In the genomic region with DNA sequence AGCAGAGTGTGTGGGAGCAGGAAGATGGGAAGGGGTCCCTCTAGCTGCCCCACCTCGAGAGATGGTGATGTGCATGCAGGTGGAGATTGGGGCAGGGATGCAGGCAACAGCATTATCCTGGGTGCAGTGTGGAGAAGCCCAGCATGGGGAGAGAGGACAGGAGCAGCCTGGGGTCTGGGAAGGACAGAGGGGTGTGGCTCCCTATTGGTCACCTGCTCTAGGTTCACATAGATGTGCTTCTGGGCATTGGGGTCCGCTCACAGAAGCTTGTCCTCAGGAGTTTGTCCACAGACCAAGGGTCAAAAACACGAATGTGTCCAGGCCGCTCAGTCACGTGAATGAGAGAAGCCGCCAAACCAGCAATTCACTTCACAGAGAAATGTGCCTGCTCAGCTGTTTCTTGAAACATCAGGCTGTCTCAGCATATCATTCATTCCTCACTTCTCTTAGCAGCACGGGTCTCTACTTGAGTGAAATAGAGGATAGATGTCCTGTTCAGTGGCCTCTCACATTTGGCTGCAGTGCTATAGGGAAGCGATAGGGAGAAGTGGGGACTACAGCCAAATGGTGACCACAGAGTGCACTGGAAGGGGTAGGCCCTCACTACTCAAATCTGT, we compare ENCODE assay signal across 31 cellular contexts. TPM values are rescaled to one million over a fixed set of nuclear protein-coding genes. Genes with fewer than 3 reads are reported as not detected.
A peak's percentile ranks its signal among the peaks of the same experiment; 100 is the strongest.
DNase-seq lines count a peak whose midpoint lies in the region; ATAC-seq, FAIRE-seq and TF ChIP-seq lines count a peak whose summit lies in the region.
"Had no signal": no experiment of that assay in that cellular context is flagged by ENCODE, and none has a peak within 500 bp of the region (broad histone marks: within the 10 kb centered on the region; RNA-seq: fewer than 3 reads in every experiment).

No MANE protein-coding gene starts in this region.

- no peak overlapping the region for H3K4me2 ChIP-seq in A549
- H3K4me2 ChIP-seq: GM23338 had no signal

- H3K27ac ChIP-seq in A549 (no peak overlapping the region), pancreas (no peak overlapping the region)
- H3K27ac ChIP-seq: esophagus squamous epithelium, foreskin keratinocyte, HL-60 had no signal

- no peaks in the 10 kb centered on the region for H3K9me3 Mint-ChIP-seq in dendritic cell treated with granulocyte-macrophage colony-stimulating factor and Interleukin-4, amounts not matched to agents 40 ng/mL and 50 ng/mL, for 4 days
- H3K9me3 Mint-ChIP-seq: activated T-helper 1 cell treated with anti-CD3 and anti-CD28 coated beads, Interleukin-12 subunit alpha, Interleukin-12 subunit beta, Interleukin-2, Interleukin-4 antibody, amounts not matched to agents 30 ng/mL and 10 ng/mL and 1 ng/mL, durations not matched to agents 14 hours and 24 hours and 36 hours; CD4-positive, alpha-beta memory T cell; central memory CD8-positive, alpha-beta T cell; GM23338 had no signal

- TF ChIP-seq CTCF in A549 (IDR thresholded peaks at IDR 0.05) (no peak), pancreas (IDR thresholded peaks at IDR 0.05) (no peak)

- no peak overlapping the region for H3K4me3 Mint-ChIP-seq in dendritic cell treated with granulocyte-macrophage colony-stimulating factor and Interleukin-4, amounts not matched to agents 40 ng/mL and 50 ng/mL, for 4 days
- H3K4me3 Mint-ChIP-seq: activated T-helper 1 cell treated with anti-CD3 and anti-CD28 coated beads, Interleukin-12 subunit alpha, Interleukin-12 subunit beta, Interleukin-2, Interleukin-4 antibody, amounts not matched to agents 30 ng/mL and 10 ng/mL and 1 ng/mL, durations not matched to agents 14 hours and 24 hours and 36 hours; CD4-positive, alpha-beta memory T cell; central memory CD8-positive, alpha-beta T cell; GM23338; naive B cell had no signal

- no peak for DNase-seq in A549 (ENCODE audit: low read depth in 1 of 2, low spot score in 1 of 2)
- peak; percentile 83 for DNase-seq in left lobe of liver (ENCODE audit: low spot score)
- DNase-seq in pancreas, result peak in 1 of 6 donors; percentile 46
- DNase-seq in islet precursor cell, result no peak
- DNase-seq in D341Med (ENCODE audit: low spot score), result no peak
- DNase-seq in HEK293T (ENCODE audit: extremely low spot score), result no peak
- DNase-seq: activated CD4-positive, alpha-beta T cell treated with anti-CD3 and anti-CD28 coated beads, Interleukin-2, amount 50 U/mL, for 48 hours; activated CD4-positive, CD25-positive, alpha-beta regulatory T cell treated with anti-CD3 and anti-CD28 coated beads, Interleukin-2, amount 50 U/mL, for 72 hours; activated naive CD4-positive, alpha-beta T cell treated with Interleukin-2 at 50 U/mL for 16 hours; AML-193; dermis blood vessel endothelial cell; esophagus squamous epithelium; foreskin keratinocyte; MM.1S; naive B cell; NCI-H1105 treated with DMSO at 0.1 percent for 48 hours; NCI-H187 treated with DMSO at 0.1 percent for 48 hours; NCI-H524 treated with DMSO at 0.1 percent for 48 hours; NK-92 treated with Interleukin-12 subunit alpha and Interleukin-12 subunit beta, amount 100 ng/mL, for 24 hours; PC-3; SHP77; stimulated activated naive CD4-positive, alpha-beta T cell; T-helper 2 cell had no signal

- H3K4me3 ChIP-seq in A549, result no peak overlapping the region
- H3K4me3 ChIP-seq in pancreas, result no peak overlapping the region
- H3K4me3 ChIP-seq: esophagus squamous epithelium, GM23338, skin epidermis had no signal

- 62% methylated on average over 8 of the region's 8 CpGs for WGBS in A549 (ENCODE audit: missing lambda C conversion rate)
- WGBS in pancreas, 2 donors, result 67 to 69% methylated on average over 8 of the region's 8 CpGs

- FAIRE-seq in A549 (lab: Jason Lieb, UNC) (no peak), pancreas (lab: Jason Lieb, UNC) (no peak)

- CTCF ChIA-PET in A549 (lab: Yijun Ruan, JAX) (interaction anchor here (1.3 to 44.0 kb wide), 9 partner anchors 11 to 400 kb away, joined by 3 to 977 read pairs (median 8); partner anchors contain the start of genes CDH23 and SLC29A3), HEK293T (lab: Yijun Ruan, JAX) (no interaction called here)

- no peaks in the 10 kb centered on the region for H3K27me3 Mint-ChIP-seq in dendritic cell treated with granulocyte-macrophage colony-stimulating factor and Interleukin-4, amounts not matched to agents 40 ng/mL and 50 ng/mL, for 4 days

- H3K9me3 ChIP-seq in A549 (no peaks in the 10 kb centered on the region), pancreas (no peaks in the 10 kb centered on the region)
- H3K9me3 ChIP-seq: esophagus squamous epithelium had no signal

- POLR2A ChIA-PET in A549 (lab: Yijun Ruan, JAX) (no interaction called here), HEK293T (lab: Yijun Ruan, JAX) (no interaction called here)

- no peaks in the 10 kb centered on the region for H3K36me3 Mint-ChIP-seq in dendritic cell treated with granulocyte-macrophage colony-stimulating factor and Interleukin-4, amounts not matched to agents 40 ng/mL and 50 ng/mL, for 4 days (ENCODE audit: low read depth)
- H3K36me3 Mint-ChIP-seq: CD4-positive, alpha-beta memory T cell; naive B cell had no signal

- no peak for TF ChIP-seq RAD21 in A549 (conservative IDR thresholded peaks at IDR 0.05 in 1 of 2, IDR thresholded peaks at IDR 0.05 in 1 of 2)

- no peak for TF ChIP-seq POLR2A in A549 (IDR thresholded peaks at IDR 0.05; ENCODE audit: low read length)

- H3K36me3 ChIP-seq in pancreas, result no peaks in the 10 kb centered on the region

- H3K27ac Mint-ChIP-seq in dendritic cell treated with granulocyte-macrophage colony-stimulating factor and Interleukin-4, amounts not matched to agents 40 ng/mL and 50 ng/mL, for 4 days, result peak overlapping the region; percentile 49
- H3K27ac Mint-ChIP-seq: activated T-helper 1 cell treated with anti-CD3 and anti-CD28 coated beads, Interleukin-12 subunit alpha, Interleukin-12 subunit beta, Interleukin-2, Interleukin-4 antibody, amounts not matched to agents 30 ng/mL and 10 ng/mL and 1 ng/mL, durations not matched to agents 14 hours and 24 hours and 36 hours; CD4-positive, alpha-beta memory T cell; GM23338; naive B cell had no signal

- peaks cover 50% of the 10 kb centered on the region for H3K4me1 Mint-ChIP-seq in dendritic cell treated with granulocyte-macrophage colony-stimulating factor and Interleukin-4, amounts not matched to agents 40 ng/mL and 50 ng/mL, for 4 days (ENCODE audit: low read depth)
- H3K4me1 Mint-ChIP-seq: CD4-positive, alpha-beta memory T cell; central memory CD8-positive, alpha-beta T cell had no signal

- intact Hi-C loops in dendritic cell treated with granulocyte-macrophage colony-stimulating factor and Interleukin-4, amounts not matched to agents 40 ng/mL and 50 ng/mL, for 4 days (cut with micrococcal nuclease), result no loop called here
- intact Hi-C loops in pancreas (cut with DNase I), result loop anchor here in 1 of 3 donors (10.0 kb wide), 1 partner anchor 397 kb away; no protein-coding TSS in a partner anchor

- H3K27me3 ChIP-seq in pancreas, result no peaks in the 10 kb centered on the region

- no peak for ATAC-seq in A549
- peak; percentile 77 for ATAC-seq in left lobe of liver
- ATAC-seq in pancreas, result peak in 3 of 4 donors; percentile 24 to 72 (median 31)
- no peak for ATAC-seq in HG03097 (IDR thresholded peaks at IDR 0.05; ENCODE audit: low FRiP score, unreplicated experiment)
- ATAC-seq: foreskin keratinocyte, GM23338, PC-3 had no signal

- TF ChIP-seq EP300 in A549 (IDR thresholded peaks at IDR 0.05), result no peak

- no peaks in the 10 kb centered on the region for H3K4me1 ChIP-seq in A549
- H3K4me1 ChIP-seq in pancreas, result no peaks in the 10 kb centered on the region
- H3K4me1 ChIP-seq: foreskin keratinocyte had no signal

TF ChIP-seq in A549, 52 proteins besides CTCF, POLR2A, EP300 and RAD21:
- TF ChIP-seq MAFK (IDR thresholded peaks at IDR 0.05; ENCODE audit: partially characterized antibody), result peak; percentile 96
- no peak for TF ChIP-seq ESRRA (IDR thresholded peaks at IDR 0.05; ENCODE audit: borderline replicate concordance, low read length)

TF ChIP-seq in HEK293T, 16 proteins besides CTCF, POLR2A, EP300 and RAD21:
- TF ChIP-seq SUZ12 (IDR thresholded peaks at IDR 0.05) (no peak), NFRKB (IDR thresholded peaks at IDR 0.05) (no peak), TARDBP (IDR thresholded peaks at IDR 0.05) (no peak), HDGF (IDR thresholded peaks at IDR 0.05; ENCODE audit: borderline replicate concordance) (no peak), CTBP1 (IDR thresholded peaks at IDR 0.05; ENCODE audit: borderline replicate concordance) (no peak), SP1 (IDR thresholded peaks at IDR 0.05) (no peak), BHLHE40 (IDR thresholded peaks at IDR 0.05; ENCODE audit: borderline replicate concordance) (no peak), PKNOX1 (IDR thresholded peaks at IDR 0.05) (no peak)

RNA-seq across cellular contexts. Expression of gene SLC29A3, which starts 11.5 kb away (rescaled TPM):
- polyA plus RNA-seq in A549 (2011; rRNA removed) (7.2 and 12.6 TPM in 2 replicates), A549 (2017; fragmentation: RNase III; extraction: RNeasy Plus Mini Kit Qiagen cat#74134 plus additional on column Dnase treatment) (9.9 to 11.4 TPM (median 10.2 TPM) in 3 replicates), pancreas (1 to 10 TPM; 2.4 to 2.8 TPM)
- 9.7 and 14.7 TPM in 2 replicates for polyA plus RNA-seq in A549 (2012; cell fraction: cytosol; rRNA removed)
- 14.0 and 15.5 TPM in 2 replicates for polyA plus RNA-seq in A549 (2012; cell fraction: nucleus; rRNA removed)
- polyA minus RNA-seq in A549 (2011; rRNA and poly(A)+ RNA removed), result 16.2 and 18.7 TPM in 2 replicates
- total RNA-seq in left lobe of liver (6.4 TPM), pancreas (1 to 10 TPM; 2.2 to 7.0 (median 3.6) TPM)

Comparison
In these comparisons a context has a peak if more than half of its experiments do, and no peak if none do; other contexts are left out.
1. ATAC-seq: peak in left lobe of liver (single experiment) and pancreas (3 of 4); none in A549 (0 of 2) and HG03097 (single experiment).